Comparison of ENCODE assay signal across 13 cellular contexts in genomic region chr20:45254867-45255266, GRCh38. TPM values are rescaled to one million over a fixed set of nuclear protein-coding genes. Genes with fewer than 3 reads are reported as not detected.
A peak's percentile ranks its signal among the peaks of the same experiment; 100 is the strongest.
DNase-seq lines count a peak whose midpoint lies in the region; TF ChIP-seq lines count a peak whose summit lies in the region.
"Had no signal": no experiment of that assay in that cellular context is flagged by ENCODE, and none has a peak within 500 bp of the region (broad histone marks: within the 10 kb centered on the region; RNA-seq: fewer than 3 reads in every experiment).

No MANE protein-coding gene starts in this region.

- peaks cover 0 to 12% (median 0%) of the 10 kb centered on the region in 3 donors for H3K27me3 ChIP-seq in skeletal muscle tissue (ENCODE audit: control insufficient read depth in 3 of 3, insufficient read depth in 3 of 3, low read length in 3 of 3)

- CTCF ChIA-PET in HEK293T (lab: Yijun Ruan, JAX), result no interaction called here

- POLR2A ChIA-PET in HEK293T (lab: Yijun Ruan, JAX), result no interaction called here

- H3K4me3 ChIP-seq in skeletal muscle tissue (ENCODE audit: low read length in 3 of 3), result peak overlapping the region in 2 of 3 donors; percentile 24 to 34

- DNase-seq in GM13977 (ENCODE audit: low spot score) (peak; percentile 26), NOMO-1 treated with dmso at 0.1 percent for 144 hours (lab: John Stamatoyannopoulos, UW; ENCODE audit: unreplicated experiment) (peak; percentile 64), fibroblast of peridontal ligament (ENCODE audit: extremely low read depth) (peak; percentile 76), HEK293T (ENCODE audit: extremely low spot score) (no peak), NCI-H524 (lab: John Stamatoyannopoulos, UW) (no peak), endothelial cell (ENCODE audit: low spot score) (no peak), activated T-cell treated with anti-CD3 and anti-CD28 coated beads for 4 hours (no peak)
- DNase-seq: activated naive CD4-positive, alpha-beta T cell treated with anti-CD3 and anti-CD28 coated beads, Interleukin-2, amount 10 ng/mL, durations not matched to agents 7 days and 5 days; NCI-H1092; stimulated activated naive CD4-positive, alpha-beta T cell treated with Interleukin-2 at 50 U/mL for 16 hours had no signal

- no peaks in the 10 kb centered on the region for H3K9me3 Mint-ChIP-seq in endothelial cell (ENCODE audit: unreplicated experiment)
- H3K9me3 Mint-ChIP-seq: activated naive CD4-positive, alpha-beta T cell treated with anti-CD3 and anti-CD28 coated beads, Interleukin-2, amount 10 ng/mL, durations not matched to agents 7 days and 5 days had no signal

- H3K4me1 Mint-ChIP-seq in endothelial cell (ENCODE audit: unreplicated experiment), result peaks cover 30% of the 10 kb centered on the region
- H3K4me1 Mint-ChIP-seq: activated naive CD4-positive, alpha-beta T cell treated with anti-CD3 and anti-CD28 coated beads, Interleukin-2, amount 10 ng/mL, durations not matched to agents 7 days and 5 days had no signal

- peak overlapping the region in 1 of 3 donors; percentile 34 for H3K9ac ChIP-seq in skeletal muscle tissue (ENCODE audit: low read depth in 1 of 3, low read length in 3 of 3)

- H3K27ac ChIP-seq in skeletal muscle tissue (ENCODE audit: low read depth, low read length), result peak overlapping the region; percentile 59

- no peak overlapping the region for H3K4me3 Mint-ChIP-seq in endothelial cell (ENCODE audit: unreplicated experiment)
- H3K4me3 Mint-ChIP-seq: activated naive CD4-positive, alpha-beta T cell treated with anti-CD3 and anti-CD28 coated beads, Interleukin-2, amount 10 ng/mL, durations not matched to agents 7 days and 5 days had no signal

- TF ChIP-seq CTCF in GM13977 (IDR thresholded peaks at IDR 0.05; ENCODE audit: extremely low read depth, insufficient read depth, missing control alignments) (no peak), endothelial cell (IDR thresholded peaks at IDR 0.05; ENCODE audit: unreplicated experiment) (no peak)

- in situ Hi-C loops in GM13977 (cut with MboI; ENCODE audit: low pct_unique_long_range_greater_than_20kb, low sequenced_read_pairs, unreplicated experiment), result no loop called here

- no peaks in the 10 kb centered on the region for H3K9me3 ChIP-seq in skeletal muscle tissue (ENCODE audit: control insufficient read depth in 3 of 3, low read length in 3 of 3)

- H3K27me3 Mint-ChIP-seq in endothelial cell (ENCODE audit: unreplicated experiment), result peaks cover 2% of the 10 kb centered on the region

- peaks cover 15 to 27% (median 20%) of the 10 kb centered on the region in 3 donors for H3K4me1 ChIP-seq in skeletal muscle tissue (ENCODE audit: control insufficient read depth in 3 of 3, insufficient read depth in 3 of 3, low read length in 3 of 3)

- no peaks in the 10 kb centered on the region for H3K36me3 ChIP-seq in skeletal muscle tissue (ENCODE audit: control insufficient read depth in 3 of 3, insufficient read depth in 3 of 3, low read length in 3 of 3)

- H3K27ac Mint-ChIP-seq in endothelial cell (ENCODE audit: unreplicated experiment), result no peak overlapping the region
- H3K27ac Mint-ChIP-seq: activated naive CD4-positive, alpha-beta T cell treated with anti-CD3 and anti-CD28 coated beads, Interleukin-2, amount 10 ng/mL, durations not matched to agents 7 days and 5 days had no signal

- no peaks in the 10 kb centered on the region for H3K36me3 Mint-ChIP-seq in endothelial cell (ENCODE audit: low read depth, unreplicated experiment)
- H3K36me3 Mint-ChIP-seq: activated naive CD4-positive, alpha-beta T cell treated with anti-CD3 and anti-CD28 coated beads, Interleukin-2, amount 10 ng/mL, durations not matched to agents 7 days and 5 days had no signal

TF ChIP-seq in HEK293T, 16 proteins besides CTCF, POLR2A, EP300 and RAD21:
- no peak for TF ChIP-seq SUZ12 (IDR thresholded peaks at IDR 0.05)
- no peak for TF ChIP-seq TARDBP (IDR thresholded peaks at IDR 0.05)
- no peak for TF ChIP-seq SP1 (IDR thresholded peaks at IDR 0.05)
- TF ChIP-seq NFRKB (IDR thresholded peaks at IDR 0.05), result no peak
- TF ChIP-seq ELF4 (IDR thresholded peaks at IDR 0.05), result no peak
- no peak for TF ChIP-seq BHLHE40 (IDR thresholded peaks at IDR 0.05; ENCODE audit: borderline replicate concordance)
- TF ChIP-seq ZNF384 (IDR thresholded peaks at IDR 0.05), result no peak
- no peak for TF ChIP-seq FOXK2 (IDR thresholded peaks at IDR 0.05)
- TF ChIP-seq HDGF (IDR thresholded peaks at IDR 0.05; ENCODE audit: borderline replicate concordance), result no peak
- no peak for TF ChIP-seq LEF1 (IDR thresholded peaks at IDR 0.05; ENCODE audit: borderline replicate concordance)
- no peak for TF ChIP-seq ARNT (IDR thresholded peaks at IDR 0.05)
TF ChIP-seq in HEK293T: peak in this region for 0.

RNA-seq across cellular contexts. Expression of gene SLPI, which starts 0.5 kb away (rescaled TPM):
- total RNA-seq in skeletal muscle tissue, result not detected
- 0.82 TPM for total RNA-seq in endothelial cell (ENCODE audit: unreplicated experiment)
- total RNA-seq: glomerular endothelial cell, pulmonary artery endothelial cell had no signal

RNA-seq across cellular contexts. Expression of gene SEMG2, which starts 33.7 kb away (rescaled TPM):
- total RNA-seq in skeletal muscle tissue, result not detected
- not detected for total RNA-seq in endothelial cell (ENCODE audit: unreplicated experiment)
- total RNA-seq: glomerular endothelial cell, pulmonary artery endothelial cell had no signal

RNA-seq across cellular contexts. Expression of gene SEMG1, which starts 48.0 kb away (rescaled TPM):
- not detected for total RNA-seq in skeletal muscle tissue
- not detected for total RNA-seq in endothelial cell (ENCODE audit: unreplicated experiment)
- total RNA-seq: glomerular endothelial cell, pulmonary artery endothelial cell had no signal

RNA-seq across cellular contexts. Expression of gene RBPJL, which starts 51.8 kb away (rescaled TPM):
- total RNA-seq in skeletal muscle tissue, result not detected
- total RNA-seq in endothelial cell (ENCODE audit: unreplicated experiment), result not detected
- total RNA-seq: glomerular endothelial cell, pulmonary artery endothelial cell had no signal

RNA-seq across cellular contexts. Expression of gene MATN4, which starts 53.2 kb away (rescaled TPM):
- 0.52 TPM for total RNA-seq in skeletal muscle tissue
- not detected for total RNA-seq in endothelial cell (ENCODE audit: unreplicated experiment)
- total RNA-seq: glomerular endothelial cell, pulmonary artery endothelial cell had no signal

Comparison
In these comparisons a context has a peak if more than half of its experiments do, and no peak if none do; other contexts are left out.
1. DNase-seq: peak in GM13977 (single experiment), NOMO-1 treated with dmso at 0.1 percent for 144 hours (single experiment) and fibroblast of peridontal ligament (single experiment); none in HEK293T (single experiment), NCI-H524 (0 of 2), endothelial cell (single experiment) and activated T-cell treated with anti-CD3 and anti-CD28 coated beads for 4 hours (single experiment).